Comparison of ENCODE assay signal across 12 cellular contexts in genomic region chr7:3408814-3409595, GRCh38.
A peak's percentile ranks its signal among the peaks of the same experiment; 100 is the strongest.
DNase-seq lines count a peak whose midpoint lies in the region; ATAC-seq and TF ChIP-seq lines count a peak whose summit lies in the region.
"Had no signal": no experiment of that assay in that cellular context is flagged by ENCODE, and none has a peak within 500 bp of the region (broad histone marks: within the 10 kb centered on the region; RNA-seq: fewer than 3 reads in every experiment).

No MANE protein-coding gene starts in this region.

- ATAC-seq in HG03469 (IDR thresholded peaks at IDR 0.05; ENCODE audit: unreplicated experiment), result peak; percentile 45
- ATAC-seq: foreskin keratinocyte, right cardiac atrium had no signal

- no peak overlapping the region for H3K9ac ChIP-seq in endocrine pancreas (ENCODE audit: control insufficient read depth, insufficient read depth, low read length)

- DNase-seq in DMS153 (lab: John Stamatoyannopoulos, UW) (peak; percentile 80), NCI-H69 (lab: John Stamatoyannopoulos, UW) (peak; percentile 89), SKM-1 (lab: John Stamatoyannopoulos, UW; ENCODE audit: unreplicated experiment) (no peak), breast epithelium (ENCODE audit: low spot score in 2 of 2) (no peak), NCI-H2196 (lab: John Stamatoyannopoulos, UW; ENCODE audit: unreplicated experiment) (no peak), NCI-H2227 (lab: John Stamatoyannopoulos, UW; ENCODE audit: unreplicated experiment) (no peak)
- DNase-seq: effector memory CD4-positive, alpha-beta T cell; foreskin keratinocyte; right cardiac atrium; T-helper 9 cell had no signal

- TF ChIP-seq POLR2A in breast epithelium (IDR thresholded peaks at IDR 0.05), result no peak

- no peak for TF ChIP-seq CTCF in breast epithelium (IDR thresholded peaks at IDR 0.05)

- no peak overlapping the region for H3K27ac ChIP-seq in breast epithelium
- H3K27ac ChIP-seq: foreskin keratinocyte had no signal

- H3K9me3 ChIP-seq in endocrine pancreas (ENCODE audit: control insufficient read depth, low read length) (no peaks in the 10 kb centered on the region), breast epithelium (no peaks in the 10 kb centered on the region)

- H3K27me3 ChIP-seq in endocrine pancreas (ENCODE audit: control insufficient read depth, insufficient read depth, low read length), result no peaks in the 10 kb centered on the region
- no peaks in the 10 kb centered on the region for H3K27me3 ChIP-seq in breast epithelium
- H3K27me3 ChIP-seq: foreskin keratinocyte had no signal

- intact Hi-C loops in breast epithelium (cut with DNase I; ENCODE audit: low total_unique reads), result no loop called here

- H3K36me3 ChIP-seq in endocrine pancreas (ENCODE audit: control insufficient read depth, insufficient read depth, low read length), result no peaks in the 10 kb centered on the region
- H3K36me3 ChIP-seq in breast epithelium, result no peaks in the 10 kb centered on the region

- H3K4me1 ChIP-seq in endocrine pancreas (ENCODE audit: control insufficient read depth, insufficient read depth, low read length), result peaks cover 38% of the 10 kb centered on the region
- H3K4me1 ChIP-seq in breast epithelium, result no peaks in the 10 kb centered on the region
- H3K4me1 ChIP-seq: foreskin keratinocyte had no signal

- H3K4me3 ChIP-seq in endocrine pancreas (ENCODE audit: control insufficient read depth, insufficient read depth, low read length) (peak overlapping the region; percentile 46), breast epithelium (no peak overlapping the region)

Comparison
In these comparisons a context has a peak if more than half of its experiments do, and no peak if none do; other contexts are left out.
1. DNase-seq: peak in DMS153 (single experiment) and NCI-H69 (single experiment); none in SKM-1 (single experiment), breast epithelium (0 of 2), NCI-H2196 (single experiment) and NCI-H2227 (single experiment).